Comparison of ENCODE assay signal across 18 cellular contexts in genomic region chr18:42510540-42510939, GRCh38.
DNase-seq lines count a peak whose midpoint lies in the region; ATAC-seq, FAIRE-seq and TF ChIP-seq lines count a peak whose summit lies in the region.
"Had no signal": no experiment of that assay in that cellular context is flagged by ENCODE, and none has a peak within 500 bp of the region (broad histone marks: within the 10 kb centered on the region; RNA-seq: fewer than 3 reads in every experiment).

No MANE protein-coding gene starts in this region.

- H3K36me3 Mint-ChIP-seq in activated naive CD8-positive, alpha-beta T cell treated with anti-CD3 and anti-CD28 coated beads for 36 hours: no peaks in the 10 kb centered on the region
- H3K36me3 Mint-ChIP-seq: CD4-positive, alpha-beta memory T cell had no signal

- peaks cover 3% of the 10 kb centered on the region for H3K9me3 Mint-ChIP-seq in activated naive CD8-positive, alpha-beta T cell treated with anti-CD3 and anti-CD28 coated beads for 36 hours
- H3K9me3 Mint-ChIP-seq: GM23338, H9 had no signal

- H3K27me3 Mint-ChIP-seq in activated naive CD8-positive, alpha-beta T cell treated with anti-CD3 and anti-CD28 coated beads for 36 hours: no peaks in the 10 kb centered on the region
- H3K27me3 Mint-ChIP-seq: CD4-positive, alpha-beta memory T cell had no signal

- no peaks in the 10 kb centered on the region for H3K79me1 ChIP-seq in mesenchymal stem cell (replicated peaks; ENCODE audit: low read length, poor library complexity, severe bottlenecking)

- H2AK5ac ChIP-seq in mesenchymal stem cell (ENCODE audit: low read length, severe bottlenecking): no peak overlapping the region

- in situ Hi-C loops in GM12878 (cut with MboI): no loop called here

- intact Hi-C loops in GM12878 (cut with micrococcal nuclease; ENCODE audit: unreplicated experiment): loop anchor here (10.0 kb wide), 1 partner anchor 396 kb away; no protein-coding TSS in a partner anchor

- no peak overlapping the region for H4K91ac ChIP-seq in mesenchymal stem cell (ENCODE audit: low read length)

- no peak for DNase-seq in D721Med (ENCODE audit: insufficient read length, low spot score)
- DNase-seq in GM19239 (ENCODE audit: insufficient read length, low spot score): no peak
- DNase-seq in GM12878 (ENCODE audit: low read depth, low spot score): no peak
- DNase-seq in mesenchymal stem cell: no peak
- no peak for DNase-seq in activated naive CD8-positive, alpha-beta T cell treated with anti-CD3 and anti-CD28 coated beads for 36 hours
- no peak for DNase-seq in dermis blood vessel endothelial cell
- DNase-seq: C1 segment of cervical spinal cord; Calu3; CD4-positive, alpha-beta memory T cell; COR-L47; DMS153; DND-41; H9; HFFc6 had no signal

- no peak overlapping the region for H2BK12ac ChIP-seq in mesenchymal stem cell (ENCODE audit: low read length in 2 of 2)

- H3K14ac ChIP-seq in mesenchymal stem cell (ENCODE audit: low read length in 2 of 2): no peak overlapping the region

- FAIRE-seq in D721Med (lab: Jason Lieb, UNC) (peak; percentile 38), GM19239 (lab: Jason Lieb, UNC) (peak; percentile 45), GM12878 (lab: Jason Lieb, UNC) (no peak)
- FAIRE-seq: G401.6 had no signal

- RAD21 ChIA-PET in GM12878 (lab: Charles Lee; ENCODE audit: unreplicated experiment): interaction anchor here (0.8 to 1.6 kb wide), 5 partner anchors 10 to 396 kb away, joined by 3 to 12 read pairs (median 3); no protein-coding TSS in a partner anchor

- H3K4ac ChIP-seq in mesenchymal stem cell (ENCODE audit: low read depth in 1 of 2, low read length in 2 of 2): no peak overlapping the region

- ATAC-seq in GM12878 (no peak), HG03432 (IDR thresholded peaks at IDR 0.05; ENCODE audit: unreplicated experiment) (no peak)
- ATAC-seq: GM23338, HCT116 had no signal

- H2BK5ac ChIP-seq in mesenchymal stem cell (ENCODE audit: low read depth, low read length, poor library complexity, severe bottlenecking): no peak overlapping the region

- TF ChIP-seq CTCF in D721Med (IDR thresholded peaks at IDR 0.05; ENCODE audit: insufficient read depth, missing control alignments) (no peak), GM12878 (IDR thresholded peaks at IDR 0.05 in 2 of 3, conservative IDR thresholded peaks at IDR 0.05 in 1 of 3; ENCODE audit: control insufficient read depth in 2 of 3, extremely low read depth in 1 of 3, insufficient read depth in 1 of 3, low read depth in 3 of 3, low read length in 3 of 3) (no peak)

- no peaks in the 10 kb centered on the region for H3K36me3 ChIP-seq in GM12878 (ENCODE audit: control insufficient read depth in 2 of 2, insufficient read depth in 2 of 2, low read length in 1 of 2)
- no peaks in the 10 kb centered on the region for H3K36me3 ChIP-seq in mesenchymal stem cell (ENCODE audit: control insufficient read depth in 1 of 2, insufficient read depth in 2 of 2, low read depth in 1 of 2, low read length in 2 of 2)

- H3K27me3 ChIP-seq in GM12878 (replicated peaks in 1 of 2; ENCODE audit: control insufficient read depth in 2 of 2, insufficient read depth in 2 of 2, low read length in 1 of 2) (no peaks in the 10 kb centered on the region), mesenchymal stem cell (ENCODE audit: control insufficient read depth in 1 of 2, insufficient read depth in 1 of 2, low read length in 2 of 2) (no peaks in the 10 kb centered on the region)

- TF ChIP-seq EP300 in GM12878 (IDR thresholded peaks at IDR 0.05; ENCODE audit: borderline replicate concordance in 1 of 2, control insufficient read depth in 1 of 2, low read depth in 2 of 2, low read length in 2 of 2): no peak

- H3K27ac ChIP-seq in GM12878 (ENCODE audit: control insufficient read depth, insufficient read depth) (no peak overlapping the region), mesenchymal stem cell (ENCODE audit: low read length, poor library complexity, severe bottlenecking) (peak overlapping the region; percentile 96)

- H3K9me3 ChIP-seq in GM12878 (replicated peaks; ENCODE audit: control insufficient read depth, insufficient read depth, low read length): no peaks in the 10 kb centered on the region
- no peaks in the 10 kb centered on the region for H3K9me3 ChIP-seq in mesenchymal stem cell (ENCODE audit: control insufficient read depth, low read length)

- H2BK15ac ChIP-seq in mesenchymal stem cell (ENCODE audit: low read depth, poor library complexity, severe bottlenecking): no peak overlapping the region

- no peak for TF ChIP-seq RAD21 in GM12878 (IDR thresholded peaks at IDR 0.05; ENCODE audit: insufficient read depth, low read depth, low read length)

- H2BK120ac ChIP-seq in mesenchymal stem cell (ENCODE audit: low read depth, low read length): no peak overlapping the region

- SMC1A ChIA-PET in GM12878 (lab: Charles Lee; ENCODE audit: uncharacterized antibody, unreplicated experiment): interaction anchor here (0.7 to 1.2 kb wide), 6 partner anchors 9 to 55 kb away, joined by 3 to 5 read pairs (median 4); no protein-coding TSS in a partner anchor

- H4K8ac ChIP-seq in mesenchymal stem cell (ENCODE audit: low read length): no peak overlapping the region

- H3K27ac Mint-ChIP-seq in activated naive CD8-positive, alpha-beta T cell treated with anti-CD3 and anti-CD28 coated beads for 36 hours: no peak overlapping the region
- H3K27ac Mint-ChIP-seq: CD4-positive, alpha-beta memory T cell; GM23338; HFFc6 had no signal

- H3K9ac ChIP-seq in GM12878 (ENCODE audit: control insufficient read depth, insufficient read depth, low read length) (no peak overlapping the region), mesenchymal stem cell (ENCODE audit: low read length) (no peak overlapping the region)

- no peaks in the 10 kb centered on the region for H3K79me2 ChIP-seq in GM12878 (ENCODE audit: control insufficient read depth, insufficient read depth, low read length)

- TF ChIP-seq POLR2A in GM12878 (IDR thresholded peaks at IDR 0.05; ENCODE audit: low read depth, low read length): no peak

- H2AFZ ChIP-seq in GM12878 (ENCODE audit: control insufficient read depth, low read depth, low read length): no peak overlapping the region
- H2AFZ ChIP-seq in mesenchymal stem cell (ENCODE audit: low read depth, low read length): no peak overlapping the region
- H2AFZ ChIP-seq: GM23338 had no signal

- no peaks in the 10 kb centered on the region for H4K20me1 ChIP-seq in GM12878 (ENCODE audit: control insufficient read depth, insufficient read depth)

- H3K4me3 Mint-ChIP-seq in activated naive CD8-positive, alpha-beta T cell treated with anti-CD3 and anti-CD28 coated beads for 36 hours: no peak overlapping the region
- H3K4me3 Mint-ChIP-seq: CD4-positive, alpha-beta memory T cell; GM23338; H9; HFFc6 had no signal

- H3K4me1 Mint-ChIP-seq in activated naive CD8-positive, alpha-beta T cell treated with anti-CD3 and anti-CD28 coated beads for 36 hours: no peaks in the 10 kb centered on the region
- H3K4me1 Mint-ChIP-seq: CD4-positive, alpha-beta memory T cell had no signal

- no peak overlapping the region for H3K18ac ChIP-seq in mesenchymal stem cell (ENCODE audit: low read depth in 1 of 2, low read length in 2 of 2)

- H3K4me2 ChIP-seq in GM12878 (ENCODE audit: control insufficient read depth, insufficient read depth) (no peak overlapping the region), mesenchymal stem cell (ENCODE audit: low read length, poor library complexity, severe bottlenecking) (no peak overlapping the region)
- H3K4me2 ChIP-seq: GM23338 had no signal

- no peak overlapping the region for H3K4me3 ChIP-seq in GM12878
- no peak overlapping the region for H3K4me3 ChIP-seq in mesenchymal stem cell (ENCODE audit: insufficient read depth in 1 of 2, low read depth in 1 of 2, low read length in 2 of 2)
- H3K4me3 ChIP-seq: GM23338 had no signal

- BruUV-seq in GM12878 (replicated peaks; lab: Mats Ljungman, UMichigan): no TSS peak

- H3K4me1 ChIP-seq in GM12878 (ENCODE audit: control insufficient read depth, insufficient read depth, low read length) (no peaks in the 10 kb centered on the region), mesenchymal stem cell (ENCODE audit: control insufficient read depth, insufficient read depth, low read depth, low read length) (no peaks in the 10 kb centered on the region)

- CTCF ChIA-PET in GM12878 (lab: Yijun Ruan, JAX): interaction anchor here (0.6 to 1.3 kb wide), 6 partner anchors 15 to 396 kb away, joined by 3 to 6 read pairs (median 4); no protein-coding TSS in a partner anchor

- H3K23ac ChIP-seq in mesenchymal stem cell (ENCODE audit: low read length in 2 of 2): no peak overlapping the region

- POLR2A ChIA-PET in GM12878 (lab: Charles Lee): interaction anchor here (0.6 to 0.9 kb wide), 2 partner anchors 12 to 35 kb away, joined by 3 read pairs; no protein-coding TSS in a partner anchor

TF ChIP-seq in GM12878, 131 proteins besides CTCF, POLR2A, EP300 and RAD21:
- TF ChIP-seq KAT2A (conservative IDR thresholded peaks at IDR 0.05; ENCODE audit: control insufficient read depth, low read depth, low read length) (no peak), LARP7 (IDR thresholded peaks at IDR 0.05) (no peak), TAF1 (IDR thresholded peaks at IDR 0.05; ENCODE audit: borderline replicate concordance, low read depth, low read length) (no peak), IKZF2 (IDR thresholded peaks at IDR 0.05) (peak in 1 of 2 experiments; percentile 1; a peak in 1 of 4 replicates), NBN (IDR thresholded peaks at IDR 0.05) (peak; percentile 66; the same call in 1 of the 2 replicates), SP1 (IDR thresholded peaks at IDR 0.05; ENCODE audit: low read depth, low read length) (no peak), HCFC1 (IDR thresholded peaks at IDR 0.05; ENCODE audit: low read length) (no peak), ZNF622 (IDR thresholded peaks at IDR 0.05) (no peak), IRF4 (IDR thresholded peaks at IDR 0.05; ENCODE audit: low read depth, low read length) (no peak)
- TF ChIP-seq, protein P1, sequence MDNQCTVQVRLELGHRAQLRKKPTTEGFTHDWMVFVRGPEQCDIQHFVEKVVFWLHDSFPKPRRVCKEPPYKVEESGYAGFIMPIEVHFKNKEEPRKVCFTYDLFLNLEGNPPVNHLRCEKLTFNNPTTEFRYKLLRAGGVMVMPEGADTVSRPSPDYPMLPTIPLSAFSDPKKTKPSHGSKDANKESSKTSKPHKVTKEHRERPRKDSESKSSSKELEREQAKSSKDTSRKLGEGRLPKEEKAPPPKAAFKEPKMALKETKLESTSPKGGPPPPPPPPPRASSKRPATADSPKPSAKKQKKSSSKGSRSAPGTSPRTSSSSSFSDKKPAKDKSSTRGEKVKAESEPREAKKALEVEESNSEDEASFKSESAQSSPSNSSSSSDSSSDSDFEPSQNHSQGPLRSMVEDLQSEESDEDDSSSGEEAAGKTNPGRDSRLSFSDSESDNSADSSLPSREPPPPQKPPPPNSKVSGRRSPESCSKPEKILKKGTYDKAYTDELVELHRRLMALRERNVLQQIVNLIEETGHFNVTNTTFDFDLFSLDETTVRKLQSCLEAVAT (IDR thresholded peaks at IDR 0.05): 0 out of 2 replicates have a peak, but pooled peaks have one; percentile 24
- TF ChIP-seq, protein P2, sequence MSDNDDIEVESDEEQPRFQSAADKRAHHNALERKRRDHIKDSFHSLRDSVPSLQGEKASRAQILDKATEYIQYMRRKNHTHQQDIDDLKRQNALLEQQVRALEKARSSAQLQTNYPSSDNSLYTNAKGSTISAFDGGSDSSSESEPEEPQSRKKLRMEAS (IDR thresholded peaks at IDR 0.05; ENCODE audit: low read depth, low read length): no peak
